Comparison of ENCODE assay signal across 22 cellular contexts in the genomic region with DNA sequence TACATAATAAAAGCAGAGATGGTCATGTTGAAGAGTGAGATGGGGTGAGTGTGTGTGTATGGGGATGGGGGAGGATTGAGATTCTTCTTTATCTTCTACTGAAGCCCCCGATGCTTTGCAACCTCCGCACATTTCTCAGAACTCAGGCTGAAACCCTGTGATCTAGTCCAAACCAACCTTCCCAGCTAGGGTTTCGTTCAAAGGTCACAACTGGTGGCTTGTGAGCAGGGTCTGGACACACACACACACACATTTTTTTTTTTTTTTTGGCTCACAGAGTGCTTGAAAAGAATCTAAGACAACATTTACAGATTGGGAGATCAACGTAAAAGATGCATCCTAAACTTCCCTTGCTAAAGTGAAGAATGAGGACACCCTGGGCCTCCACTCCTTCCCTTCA.
"Had no signal": no experiment of that assay in that cellular context is flagged by ENCODE, and none has a peak within 500 bp of the region (broad histone marks: within the 10 kb centered on the region; RNA-seq: fewer than 3 reads in every experiment).

No MANE protein-coding gene starts in this region.

- DNase-seq: naive thymus-derived CD4-positive, alpha-beta T cell; natural killer cell; occipital lobe; ovary; right cardiac atrium; stimulated activated CD4-positive, alpha-beta T cell treated with anti-CD3 and anti-CD28 coated beads, Interleukin-15, amount 100 ng/mL, for 24 hours; stimulated activated CD4-positive, alpha-beta T cell treated with anti-CD3 and anti-CD28 coated beads, Interleukin-2, amount 100 ng/mL, for 24 hours; stimulated activated CD4-positive, alpha-beta T cell treated with anti-CD3 and anti-CD28 coated beads, Interleukin-2, amount 100 ng/mL, for 48 hours; stimulated activated CD4-positive, alpha-beta T cell treated with anti-CD3 and anti-CD28 coated beads, Interleukin-4, amount 100 ng/mL, for 24 hours; stimulated activated naive B cell treated with anti-CD40 and anti-IgM and Interleukin-4, amounts not matched to agents 10 μg/mL and 1 μg/mL and 100 μg/mL, for 72 hours; stimulated activated naive CD4-positive, alpha-beta T cell treated with Interleukin-2 at 50 U/mL for 16 hours; stomach; thyroid gland; upper lobe of right lung; uterus had no signal

- H3K4me3 ChIP-seq: neural progenitor cell, ovary, psoas muscle, skin epidermis, stomach, thoracic aorta, thyroid gland, tibial nerve, upper lobe of right lung, uterus had no signal

- H3K9ac ChIP-seq: neural progenitor cell, parathyroid adenoma had no signal

- H3K36me3 ChIP-seq: neural progenitor cell, ovary, stomach, thoracic aorta, thyroid gland, tibial nerve, upper lobe of right lung, uterus had no signal

- H3K27me3 ChIP-seq: neural progenitor cell, ovary, stomach, thyroid gland, tibial nerve, upper lobe of right lung, uterus had no signal

- ATAC-seq: naive thymus-derived CD4-positive, alpha-beta T cell; natural killer cell; stimulated activated effector memory CD8-positive, alpha-beta T cell treated with anti-CD3 and anti-CD28 coated beads, Interleukin-12 subunit alpha, Interleukin-12 subunit beta, amount 100 ng/mL, for 72 hours; stimulated activated naive B cell treated with anti-CD40 and anti-IgM and Interleukin-4, amounts not matched to agents 10 μg/mL and 1 μg/mL and 100 μg/mL, for 72 hours; upper lobe of right lung had no signal

- H3K9me3 ChIP-seq: ovary, psoas muscle, thoracic aorta, thyroid gland, upper lobe of right lung, uterus had no signal

- H3K27ac ChIP-seq: neural progenitor cell, ovary, parathyroid adenoma, skin epidermis, stomach, thoracic aorta, thyroid gland, tibial nerve, upper lobe of right lung, uterus had no signal

- H3K4me1 ChIP-seq: neural progenitor cell, parathyroid adenoma, stomach, thyroid gland, tibial nerve, upper lobe of right lung, uterus had no signal
